Comparison of ENCODE assay signal across 1 cellular context in the genomic region with DNA sequence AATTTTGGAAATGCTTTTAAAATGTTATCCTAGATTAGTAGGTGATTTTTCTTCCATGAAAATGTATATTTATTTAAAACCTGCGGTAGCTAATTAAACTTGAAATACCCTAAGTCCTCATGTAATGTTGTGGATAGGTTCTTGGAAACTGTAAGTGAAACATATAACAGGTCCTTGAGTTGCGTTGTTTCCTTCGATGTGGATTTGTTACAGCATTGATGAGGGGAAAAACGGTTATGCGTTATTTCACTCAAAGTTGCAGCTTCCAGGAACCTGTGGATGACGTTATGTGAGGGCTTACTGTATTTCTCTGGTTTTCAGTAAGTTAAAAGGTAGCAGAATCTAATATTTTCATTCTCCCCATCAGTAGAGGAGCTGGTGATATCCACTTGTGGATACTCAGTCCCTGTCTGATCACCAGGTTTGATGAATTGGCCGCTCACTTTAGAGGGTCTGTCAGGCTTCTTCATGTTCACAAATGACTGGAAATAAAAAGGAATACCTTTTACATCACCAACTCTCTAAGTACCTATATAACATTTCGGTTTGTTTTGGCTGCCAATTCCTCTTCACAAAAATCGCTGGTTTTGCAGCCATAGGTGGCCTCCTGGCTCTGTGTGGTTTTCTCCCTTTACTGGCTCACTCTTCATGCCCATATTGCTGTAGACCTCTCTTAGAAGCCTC.
TF ChIP-seq lines count a peak whose summit lies in the region.

No MANE protein-coding gene starts in this region.

TF ChIP-seq in WTC11, 78 proteins besides CTCF, POLR2A, EP300 and RAD21 (continued from another document):
- TF ChIP-seq, protein P1, sequence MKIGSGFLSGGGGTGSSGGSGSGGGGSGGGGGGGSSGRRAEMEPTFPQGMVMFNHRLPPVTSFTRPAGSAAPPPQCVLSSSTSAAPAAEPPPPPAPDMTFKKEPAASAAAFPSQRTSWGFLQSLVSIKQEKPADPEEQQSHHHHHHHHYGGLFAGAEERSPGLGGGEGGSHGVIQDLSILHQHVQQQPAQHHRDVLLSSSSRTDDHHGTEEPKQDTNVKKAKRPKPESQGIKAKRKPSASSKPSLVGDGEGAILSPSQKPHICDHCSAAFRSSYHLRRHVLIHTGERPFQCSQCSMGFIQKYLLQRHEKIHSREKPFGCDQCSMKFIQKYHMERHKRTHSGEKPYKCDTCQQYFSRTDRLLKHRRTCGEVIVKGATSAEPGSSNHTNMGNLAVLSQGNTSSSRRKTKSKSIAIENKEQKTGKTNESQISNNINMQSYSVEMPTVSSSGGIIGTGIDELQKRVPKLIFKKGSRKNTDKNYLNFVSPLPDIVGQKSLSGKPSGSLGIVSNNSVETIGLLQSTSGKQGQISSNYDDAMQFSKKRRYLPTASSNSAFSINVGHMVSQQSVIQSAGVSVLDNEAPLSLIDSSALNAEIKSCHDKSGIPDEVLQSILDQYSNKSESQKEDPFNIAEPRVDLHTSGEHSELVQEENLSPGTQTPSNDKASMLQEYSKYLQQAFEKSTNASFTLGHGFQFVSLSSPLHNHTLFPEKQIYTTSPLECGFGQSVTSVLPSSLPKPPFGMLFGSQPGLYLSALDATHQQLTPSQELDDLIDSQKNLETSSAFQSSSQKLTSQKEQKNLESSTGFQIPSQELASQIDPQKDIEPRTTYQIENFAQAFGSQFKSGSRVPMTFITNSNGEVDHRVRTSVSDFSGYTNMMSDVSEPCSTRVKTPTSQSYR (CRISPR knock-in tag; IDR thresholded peaks at IDR 0.05): no peak
- TF ChIP-seq CREM (CRISPR knock-in tag; IDR thresholded peaks at IDR 0.05) (no peak), ZNF219 (CRISPR knock-in tag; IDR thresholded peaks at IDR 0.05; ENCODE audit: borderline replicate concordance) (no peak)
